Comparison of ENCODE assay signal across 16 cellular contexts in the genomic region with DNA sequence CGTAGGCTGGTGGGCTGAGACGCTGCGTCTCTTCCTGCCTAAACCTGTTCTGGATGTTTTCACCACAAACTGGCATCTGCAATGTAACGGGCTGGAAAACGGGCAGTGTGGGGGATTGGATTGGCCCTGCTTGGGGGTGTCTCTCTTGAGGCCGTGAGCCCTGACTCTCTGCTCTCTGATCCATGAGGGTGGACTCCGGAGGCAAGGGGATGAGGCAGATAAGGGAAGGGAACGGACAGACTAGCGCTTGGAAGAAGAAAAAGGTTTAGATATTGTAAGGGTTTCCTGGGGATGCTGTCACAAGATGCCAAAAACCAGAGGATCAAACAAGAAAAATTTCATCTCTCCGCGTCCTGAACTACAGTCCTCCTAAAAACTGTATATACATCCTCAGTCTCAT.
A peak's percentile ranks its signal among the peaks of the same experiment; 100 is the strongest.
DNase-seq lines count a peak whose midpoint lies in the region; ATAC-seq and TF ChIP-seq lines count a peak whose summit lies in the region.
"Had no signal": no experiment of that assay in that cellular context is flagged by ENCODE, and none has a peak within 500 bp of the region (broad histone marks: within the 10 kb centered on the region; RNA-seq: fewer than 3 reads in every experiment).

No MANE protein-coding gene starts in this region.

- H3K4me1 Mint-ChIP-seq in activated CD4-positive, alpha-beta T cell treated with anti-CD3 and anti-CD28 coated beads, Interleukin-2, amount 10 ng/mL, durations not matched to agents 24 days and 14 days: no peaks in the 10 kb centered on the region
- peaks cover 26% of the 10 kb centered on the region for H3K4me1 Mint-ChIP-seq in nephron progenitor cell
- no peaks in the 10 kb centered on the region for H3K4me1 Mint-ChIP-seq in activated CD8-positive, alpha-beta T cell treated with anti-CD3 and anti-CD28 coated beads for 36 hours (ENCODE audit: low read depth)
- H3K4me1 Mint-ChIP-seq: IgD-negative memory B cell had no signal

- ATAC-seq in sciatic nerve (no peak), HG02763 (IDR thresholded peaks at IDR 0.05; ENCODE audit: unreplicated experiment) (no peak)
- ATAC-seq in activated CD8-positive, alpha-beta T cell treated with anti-CD3 and anti-CD28 coated beads for 36 hours: no peak
- ATAC-seq: HCT116, HepG2 had no signal

- no peaks in the 10 kb centered on the region for H3K36me3 Mint-ChIP-seq in activated CD4-positive, alpha-beta T cell treated with anti-CD3 and anti-CD28 coated beads, Interleukin-2, amount 10 ng/mL, durations not matched to agents 24 days and 14 days (ENCODE audit: low read depth)
- no peaks in the 10 kb centered on the region for H3K36me3 Mint-ChIP-seq in nephron progenitor cell (ENCODE audit: low read depth)
- H3K36me3 Mint-ChIP-seq in activated CD8-positive, alpha-beta T cell treated with anti-CD3 and anti-CD28 coated beads for 36 hours (ENCODE audit: low read depth): no peaks in the 10 kb centered on the region

- no peaks in the 10 kb centered on the region for H3K27me3 Mint-ChIP-seq in activated CD4-positive, alpha-beta T cell treated with anti-CD3 and anti-CD28 coated beads, Interleukin-2, amount 10 ng/mL, durations not matched to agents 24 days and 14 days
- H3K27me3 Mint-ChIP-seq in nephron progenitor cell (ENCODE audit: low read depth, poor library complexity): peaks cover 6% of the 10 kb centered on the region
- H3K27me3 Mint-ChIP-seq in activated CD8-positive, alpha-beta T cell treated with anti-CD3 and anti-CD28 coated beads for 36 hours: peaks cover 8% of the 10 kb centered on the region
- H3K27me3 Mint-ChIP-seq: IgD-negative memory B cell had no signal

- intact Hi-C loops in activated CD4-positive, alpha-beta T cell treated with anti-CD3 and anti-CD28 coated beads, Interleukin-2, amount 10 ng/mL, durations not matched to agents 24 days and 14 days (cut with micrococcal nuclease): no loop called here
- intact Hi-C loops in sciatic nerve (cut with DNase I): no loop called here
- intact Hi-C loops in activated CD8-positive, alpha-beta T cell treated with anti-CD3 and anti-CD28 coated beads for 36 hours (cut with micrococcal nuclease): no loop called here

- peaks cover 12% of the 10 kb centered on the region for H3K9me3 Mint-ChIP-seq in activated CD4-positive, alpha-beta T cell treated with anti-CD3 and anti-CD28 coated beads, Interleukin-2, amount 10 ng/mL, durations not matched to agents 24 days and 14 days
- peaks cover 15% of the 10 kb centered on the region for H3K9me3 Mint-ChIP-seq in nephron progenitor cell
- peaks cover 10% of the 10 kb centered on the region for H3K9me3 Mint-ChIP-seq in activated CD8-positive, alpha-beta T cell treated with anti-CD3 and anti-CD28 coated beads for 36 hours
- H3K9me3 Mint-ChIP-seq: CD4-positive, alpha-beta T cell had no signal

- POLR2A ChIA-PET in activated CD8-positive, alpha-beta T cell treated with anti-CD3 and anti-CD28 coated beads for 36 hours (lab: Charles Lee): no interaction called here

- H3K4me3 Mint-ChIP-seq in activated CD4-positive, alpha-beta T cell treated with anti-CD3 and anti-CD28 coated beads, Interleukin-2, amount 10 ng/mL, durations not matched to agents 24 days and 14 days: no peak overlapping the region
- peak overlapping the region; percentile 39 for H3K4me3 Mint-ChIP-seq in nephron progenitor cell
- no peak overlapping the region for H3K4me3 Mint-ChIP-seq in activated CD8-positive, alpha-beta T cell treated with anti-CD3 and anti-CD28 coated beads for 36 hours
- H3K4me3 Mint-ChIP-seq: CD4-positive, alpha-beta T cell; HFFc6; IgD-negative memory B cell had no signal

- no peak overlapping the region for H3K27ac Mint-ChIP-seq in activated CD4-positive, alpha-beta T cell treated with anti-CD3 and anti-CD28 coated beads, Interleukin-2, amount 10 ng/mL, durations not matched to agents 24 days and 14 days
- H3K27ac Mint-ChIP-seq in nephron progenitor cell: no peak overlapping the region
- no peak overlapping the region for H3K27ac Mint-ChIP-seq in activated CD8-positive, alpha-beta T cell treated with anti-CD3 and anti-CD28 coated beads for 36 hours
- H3K27ac Mint-ChIP-seq: CD4-positive, alpha-beta T cell; HFFc6; IgD-negative memory B cell had no signal

- no peak for TF ChIP-seq CTCF in nephron progenitor cell (IDR thresholded peaks at IDR 0.05)
- TF ChIP-seq CTCF in activated CD8-positive, alpha-beta T cell treated with anti-CD3 and anti-CD28 coated beads for 36 hours (IDR thresholded peaks at IDR 0.05): no peak

- CTCF ChIA-PET in activated CD8-positive, alpha-beta T cell treated with anti-CD3 and anti-CD28 coated beads for 36 hours (lab: Charles Lee): no interaction called here

- peak; percentile 35 for DNase-seq in activated CD4-positive, alpha-beta T cell treated with anti-CD3 and anti-CD28 coated beads, Interleukin-2, amount 10 ng/mL, durations not matched to agents 24 days and 14 days
- DNase-seq in activated CD4-positive, alpha-beta T cell treated with anti-CD3 and anti-CD28 coated beads, Interleukin-2, amount 50 U/mL, for 1 hour: no peak
- DNase-seq in nephron progenitor cell (no peak), sciatic nerve (ENCODE audit: low spot score) (peak; percentile 18), NCI-H2171 treated with DMSO at 0.1 percent for 48 hours (lab: John Stamatoyannopoulos, UW) (no peak)
- no peak for DNase-seq in activated CD8-positive, alpha-beta T cell treated with anti-CD3 and anti-CD28 coated beads for 36 hours
- DNase-seq: AML-193; Caco-2; CD4-positive, alpha-beta T cell; GM23248; H7; HFFc6 had no signal

Comparison
In these comparisons a context has a peak if more than half of its experiments do, and no peak if none do; other contexts are left out.
1. DNase-seq: peak in activated CD4-positive, alpha-beta T cell treated with anti-CD3 and anti-CD28 coated beads, Interleukin-2, amount 10 ng/mL, durations not matched to agents 24 days and 14 days (single experiment) and sciatic nerve (single experiment); none in activated CD4-positive, alpha-beta T cell treated with anti-CD3 and anti-CD28 coated beads, Interleukin-2, amount 50 U/mL, for 1 hour (single experiment), nephron progenitor cell (single experiment), NCI-H2171 treated with DMSO at 0.1 percent for 48 hours (single experiment) and activated CD8-positive, alpha-beta T cell treated with anti-CD3 and anti-CD28 coated beads for 36 hours (single experiment).